In the genomic region with DNA sequence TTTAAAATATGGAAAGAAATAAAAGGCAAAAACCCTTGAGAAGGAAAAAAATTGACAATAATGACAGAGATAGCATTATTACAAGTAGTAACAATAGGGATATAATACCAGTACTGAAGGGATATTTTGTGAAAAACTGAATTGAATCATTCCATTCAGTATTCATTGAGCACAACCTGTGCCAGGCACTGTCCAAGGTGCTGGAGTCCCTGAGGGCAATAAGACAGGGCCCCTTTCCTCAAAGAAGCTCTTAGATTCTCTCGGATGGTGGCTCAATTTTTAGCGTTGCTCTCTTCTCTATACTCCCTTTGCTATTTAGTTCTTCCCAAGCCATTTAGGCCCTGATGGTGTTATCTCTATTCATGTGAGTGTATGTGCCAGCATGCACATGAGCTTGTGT, we compare ENCODE assay signal across 11 cellular contexts. TPM values are rescaled to one million over a fixed set of nuclear protein-coding genes. Genes with fewer than 3 reads are reported as not detected.
DNase-seq lines count a peak whose midpoint lies in the region; ATAC-seq and TF ChIP-seq lines count a peak whose summit lies in the region.
"Had no signal": no experiment of that assay in that cellular context is flagged by ENCODE, and none has a peak within 500 bp of the region (broad histone marks: within the 10 kb centered on the region; RNA-seq: fewer than 3 reads in every experiment).

No MANE protein-coding gene starts in this region.

- H3K36me3 ChIP-seq in fibroblast of lung (ENCODE audit: control insufficient read depth, insufficient read depth, low read length) = no peaks in the 10 kb centered on the region

- H3K4me1 Mint-ChIP-seq in stimulated activated naive CD8-positive, alpha-beta T cell treated with anti-CD3 and anti-CD28 coated beads, Interleukin-15, amount 100 ng/mL, for 72 hours = no peaks in the 10 kb centered on the region
- H3K4me1 Mint-ChIP-seq: naive B cell had no signal

- H3K79me2 ChIP-seq in fibroblast of lung (ENCODE audit: control insufficient read depth, insufficient read depth, low read length) = no peaks in the 10 kb centered on the region

- H3K9me3 Mint-ChIP-seq in stimulated activated naive CD8-positive, alpha-beta T cell treated with anti-CD3 and anti-CD28 coated beads, Interleukin-15, amount 100 ng/mL, for 72 hours = peaks cover 0 to 7% of the 10 kb centered on the region in 2 donors

- no peaks in the 10 kb centered on the region for H3K9me3 ChIP-seq in fibroblast of lung (ENCODE audit: control insufficient read depth, insufficient read depth, low read depth, low read length)

- H3K27me3 ChIP-seq in fibroblast of lung (ENCODE audit: control insufficient read depth, insufficient read depth, low read length) = no peaks in the 10 kb centered on the region

- H4K20me1 ChIP-seq in fibroblast of lung (ENCODE audit: control insufficient read depth, extremely low read depth, insufficient read depth, low read length) = no peaks in the 10 kb centered on the region

- peak; percentile 28 for DNase-seq in stimulated activated naive CD8-positive, alpha-beta T cell treated with anti-CD3 and anti-CD28 coated beads, Interleukin-15, Interleukin-2, amounts not matched to agents 100 U/mL and 50 U/mL, for 24 hours
- no peak for DNase-seq in stimulated activated naive CD8-positive, alpha-beta T cell treated with anti-CD3 and anti-CD28 coated beads, Interleukin-15, amount 100 ng/mL, for 72 hours
- DNase-seq in SK-MEL-5 (ENCODE audit: low read depth, low spot score) (peak; percentile 58), fibroblast of lung (ENCODE audit: low read depth in 2 of 2) (peak; percentile 41 to 43), NCI-H82 (lab: John Stamatoyannopoulos, UW) (no peak), NCI-H1930 (lab: John Stamatoyannopoulos, UW) (no peak), NCI-H1436 treated with DMSO at 0.1 percent for 48 hours (lab: John Stamatoyannopoulos, UW) (no peak)
- DNase-seq: activated T-cell treated with anti-CD3 and anti-CD28 coated beads for 4 hours; naive B cell; NK-92 treated with Interleukin-12 subunit alpha and Interleukin-12 subunit beta, amount 100 ng/mL, for 24 hours had no signal

- no peak overlapping the region for H3K27ac ChIP-seq in fibroblast of lung (ENCODE audit: insufficient read depth, low read length)

- no peak overlapping the region for H3K4me3 ChIP-seq in fibroblast of lung (replicated peaks in 1 of 4; ENCODE audit: control extremely low read depth in 1 of 4, insufficient read depth in 1 of 4, low read depth in 3 of 4, low read length in 4 of 4)

- H3K4me2 ChIP-seq in fibroblast of lung (ENCODE audit: extremely low read depth, insufficient read depth, low read length) = no peak overlapping the region

- no peak for ATAC-seq in stimulated activated naive CD8-positive, alpha-beta T cell treated with anti-CD3 and anti-CD28 coated beads, Interleukin-15, Interleukin-2, amounts not matched to agents 100 U/mL and 50 U/mL, for 24 hours
- no peak for ATAC-seq in stimulated activated naive CD8-positive, alpha-beta T cell treated with anti-CD3 and anti-CD28 coated beads, Interleukin-15, amount 100 ng/mL, for 72 hours
- no peak for ATAC-seq in HG02938 (IDR thresholded peaks at IDR 0.05; ENCODE audit: unreplicated experiment)

- H3K27me3 Mint-ChIP-seq in stimulated activated naive CD8-positive, alpha-beta T cell treated with anti-CD3 and anti-CD28 coated beads, Interleukin-15, amount 100 ng/mL, for 72 hours = no peaks in the 10 kb centered on the region

- no peak overlapping the region for H3K4me3 Mint-ChIP-seq in stimulated activated naive CD8-positive, alpha-beta T cell treated with anti-CD3 and anti-CD28 coated beads, Interleukin-15, amount 100 ng/mL, for 72 hours

- H3K9ac ChIP-seq in fibroblast of lung (ENCODE audit: insufficient read depth, low read length) = no peak overlapping the region

- no peaks in the 10 kb centered on the region for H3K4me1 ChIP-seq in fibroblast of lung (ENCODE audit: control insufficient read depth, extremely low read depth, insufficient read depth, low read length)

- no peak overlapping the region for H2AFZ ChIP-seq in fibroblast of lung (ENCODE audit: low read length)

- in situ Hi-C loops in SK-MEL-5 (cut with HindIII; ENCODE audit: low pct_unique_long_range_greater_than_20kb, low sequenced_read_pairs) = no loop called here

- no peak for TF ChIP-seq CTCF in fibroblast of lung (conservative IDR thresholded peaks at IDR 0.05 in 1 of 2, IDR thresholded peaks at IDR 0.05 in 1 of 2; ENCODE audit: low read depth in 1 of 2, low read length in 2 of 2)

- no peak overlapping the region for H3K27ac Mint-ChIP-seq in stimulated activated naive CD8-positive, alpha-beta T cell treated with anti-CD3 and anti-CD28 coated beads, Interleukin-15, amount 100 ng/mL, for 72 hours

RNA-seq across cellular contexts. Expression of a gene that starts 34.3 kb away (rescaled TPM):
- total RNA-seq in SK-MEL-5 (2014; rRNA removed; shearing (Covaris generic)) = 160 and 175 TPM in 2 replicates
- polyA plus RNA-seq in SK-MEL-5 (2015; cell fraction: cytosol; rRNA removed) = 40.1 and 51.1 TPM in 2 replicates
- 129 and 136 TPM in 2 replicates for polyA plus RNA-seq in SK-MEL-5 (2015; cell fraction: nucleus; rRNA removed)
- 18.7 and 33.4 TPM in 2 replicates for total RNA-seq in fibroblast of lung
- polyA plus RNA-seq in fibroblast of lung = 13.2 and 20.3 TPM in 2 replicates
- 7.6 and 13.3 TPM in 2 replicates for polyA plus RNA-seq in fibroblast of lung (2012)
- 0.31 and 1.6 TPM in 2 replicates for polyA minus RNA-seq in fibroblast of lung (ENCODE audit: low replicate concordance)

Comparison
In these comparisons a context has a peak if more than half of its experiments do, and no peak if none do; other contexts are left out.
1. DNase-seq: peak in stimulated activated naive CD8-positive, alpha-beta T cell treated with anti-CD3 and anti-CD28 coated beads, Interleukin-15, Interleukin-2, amounts not matched to agents 100 U/mL and 50 U/mL, for 24 hours (single experiment), SK-MEL-5 (single experiment) and fibroblast of lung (2 of 2); none in stimulated activated naive CD8-positive, alpha-beta T cell treated with anti-CD3 and anti-CD28 coated beads, Interleukin-15, amount 100 ng/mL, for 72 hours (0 of 2), NCI-H82 (single experiment), NCI-H1930 (0 of 2) and NCI-H1436 treated with DMSO at 0.1 percent for 48 hours (single experiment).